1 cellular context compared by ENCODE assay signal in the genomic region with DNA sequence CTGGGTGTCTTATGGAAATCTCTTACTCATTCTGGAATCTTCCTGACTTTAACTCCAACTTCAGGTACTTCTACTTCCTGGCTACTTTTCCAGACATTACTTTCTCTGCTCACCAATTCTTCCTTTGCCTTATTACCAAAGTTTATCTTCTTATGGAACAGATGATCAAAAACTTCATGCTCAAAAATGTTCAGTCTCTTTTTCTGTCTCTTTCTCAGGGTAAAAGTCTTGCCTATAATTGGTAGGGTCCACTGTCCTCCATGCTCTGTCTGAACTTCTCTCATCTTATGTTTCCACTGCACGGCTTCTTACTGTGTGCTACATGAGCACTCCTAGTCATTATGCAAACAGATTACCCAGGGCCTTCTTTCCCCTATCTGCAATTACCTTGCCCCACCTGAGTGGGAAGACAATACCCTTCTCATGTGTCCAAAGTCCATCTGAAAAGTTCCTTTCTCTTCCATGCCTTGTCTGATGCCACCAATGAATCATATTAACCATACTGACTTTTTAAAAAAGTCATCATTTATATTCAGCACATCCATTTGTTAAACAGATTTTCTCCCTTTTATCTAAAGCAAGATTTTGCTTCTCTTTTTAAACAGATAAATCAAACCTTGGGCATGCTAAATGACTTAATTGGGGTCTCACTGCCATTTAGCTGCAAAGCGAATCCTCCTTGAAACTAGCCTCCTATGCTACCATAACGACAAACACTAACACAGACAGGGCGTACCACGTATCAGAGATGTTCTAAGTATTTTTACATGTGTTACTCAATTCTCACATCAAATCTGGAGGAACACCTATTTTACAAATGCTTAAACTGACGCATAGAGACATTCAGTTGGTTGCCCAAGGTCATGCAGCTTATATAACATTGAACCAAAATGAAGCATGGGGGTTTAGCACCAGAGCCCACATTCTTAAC.
TF ChIP-seq lines count a peak whose summit lies in the region.

No MANE protein-coding gene starts in this region.

TF ChIP-seq in HepG2, 621 proteins besides CTCF, POLR2A, EP300 and RAD21:
- TF ChIP-seq MEIS1 (CRISPR knock-in tag; IDR thresholded peaks at IDR 0.05; ENCODE audit: borderline replicate concordance) (no peak), MYNN (CRISPR knock-in tag; IDR thresholded peaks at IDR 0.05; ENCODE audit: low read depth) (no peak), ZNF720 (CRISPR knock-in tag; IDR thresholded peaks at IDR 0.05) (no peak), PAF1 (CRISPR knock-in tag; IDR thresholded peaks at IDR 0.05) (no peak), ZNF432 (CRISPR knock-in tag; IDR thresholded peaks at IDR 0.05; ENCODE audit: borderline replicate concordance) (no peak), EHMT2 (IDR thresholded peaks at IDR 0.05; ENCODE audit: borderline replicate concordance, low read depth, low read length) (no peak), ZFYVE20 (CRISPR knock-in tag; IDR thresholded peaks at IDR 0.05; ENCODE audit: borderline replicate concordance, low read depth) (no peak), ZNF75D (CRISPR knock-in tag; IDR thresholded peaks at IDR 0.05; ENCODE audit: borderline replicate concordance) (no peak), NFIC (IDR thresholded peaks at IDR 0.05; ENCODE audit: low read length) (no peak), AKAP8 (CRISPR knock-in tag; IDR thresholded peaks at IDR 0.05) (no peak), ZNF724P (CRISPR knock-in tag; IDR thresholded peaks at IDR 0.05; ENCODE audit: borderline replicate concordance) (no peak), ZNF326 (CRISPR knock-in tag; IDR thresholded peaks at IDR 0.05; ENCODE audit: borderline replicate concordance) (no peak)
- TF ChIP-seq, protein P1, sequence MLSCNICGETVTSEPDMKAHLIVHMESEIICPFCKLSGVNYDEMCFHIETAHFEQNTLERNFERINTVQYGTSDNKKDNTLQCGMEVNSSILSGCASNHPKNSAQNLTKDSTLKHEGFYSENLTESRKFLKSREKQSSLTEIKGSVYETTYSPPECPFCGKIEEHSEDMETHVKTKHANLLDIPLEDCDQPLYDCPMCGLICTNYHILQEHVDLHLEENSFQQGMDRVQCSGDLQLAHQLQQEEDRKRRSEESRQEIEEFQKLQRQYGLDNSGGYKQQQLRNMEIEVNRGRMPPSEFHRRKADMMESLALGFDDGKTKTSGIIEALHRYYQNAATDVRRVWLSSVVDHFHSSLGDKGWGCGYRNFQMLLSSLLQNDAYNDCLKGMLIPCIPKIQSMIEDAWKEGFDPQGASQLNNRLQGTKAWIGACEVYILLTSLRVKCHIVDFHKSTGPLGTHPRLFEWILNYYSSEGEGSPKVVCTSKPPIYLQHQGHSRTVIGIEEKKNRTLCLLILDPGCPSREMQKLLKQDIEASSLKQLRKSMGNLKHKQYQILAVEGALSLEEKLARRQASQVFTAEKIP (CRISPR knock-in tag; IDR thresholded peaks at IDR 0.05; ENCODE audit: borderline replicate concordance), result no peak
- TF ChIP-seq, protein P2, sequence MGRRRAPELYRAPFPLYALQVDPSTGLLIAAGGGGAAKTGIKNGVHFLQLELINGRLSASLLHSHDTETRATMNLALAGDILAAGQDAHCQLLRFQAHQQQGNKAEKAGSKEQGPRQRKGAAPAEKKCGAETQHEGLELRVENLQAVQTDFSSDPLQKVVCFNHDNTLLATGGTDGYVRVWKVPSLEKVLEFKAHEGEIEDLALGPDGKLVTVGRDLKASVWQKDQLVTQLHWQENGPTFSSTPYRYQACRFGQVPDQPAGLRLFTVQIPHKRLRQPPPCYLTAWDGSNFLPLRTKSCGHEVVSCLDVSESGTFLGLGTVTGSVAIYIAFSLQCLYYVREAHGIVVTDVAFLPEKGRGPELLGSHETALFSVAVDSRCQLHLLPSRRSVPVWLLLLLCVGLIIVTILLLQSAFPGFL (CRISPR knock-in tag; IDR thresholded peaks at IDR 0.05), result no peak
- TF ChIP-seq, protein P3, sequence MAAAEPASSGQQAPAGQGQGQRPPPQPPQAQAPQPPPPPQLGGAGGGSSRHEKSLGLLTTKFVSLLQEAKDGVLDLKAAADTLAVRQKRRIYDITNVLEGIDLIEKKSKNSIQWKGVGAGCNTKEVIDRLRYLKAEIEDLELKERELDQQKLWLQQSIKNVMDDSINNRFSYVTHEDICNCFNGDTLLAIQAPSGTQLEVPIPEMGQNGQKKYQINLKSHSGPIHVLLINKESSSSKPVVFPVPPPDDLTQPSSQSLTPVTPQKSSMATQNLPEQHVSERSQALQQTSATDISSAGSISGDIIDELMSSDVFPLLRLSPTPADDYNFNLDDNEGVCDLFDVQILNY (CRISPR knock-in tag; conservative IDR thresholded peaks at IDR 0.05), result no peak
